ENCODE assay signal across 25 cellular contexts in the genomic region with DNA sequence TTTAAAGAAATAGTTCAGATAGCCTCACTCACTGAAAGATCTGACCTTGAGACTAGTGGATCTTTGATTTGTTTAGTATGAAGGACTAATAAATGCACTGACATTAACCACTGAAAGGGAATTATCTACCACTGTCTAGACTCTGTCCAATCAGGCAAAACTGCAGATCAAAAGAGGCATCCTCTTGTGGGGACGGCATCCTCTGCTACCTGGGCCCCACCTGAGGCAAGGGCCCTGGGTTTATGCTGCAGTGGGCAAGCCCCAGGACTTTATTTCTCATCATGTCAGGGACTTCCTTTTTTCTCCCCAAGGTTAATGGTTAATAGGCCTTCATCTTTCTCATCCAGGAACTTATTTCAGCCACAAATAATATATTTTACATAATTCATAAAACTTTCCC. TPM values are rescaled to one million over a fixed set of nuclear protein-coding genes. Genes with fewer than 3 reads are reported as not detected.
A peak's percentile ranks its signal among the peaks of the same experiment; 100 is the strongest.
DNase-seq lines count a peak whose midpoint lies in the region; ATAC-seq, FAIRE-seq and TF ChIP-seq lines count a peak whose summit lies in the region.
"Had no signal": no experiment of that assay in that cellular context is flagged by ENCODE, and none has a peak within 500 bp of the region (broad histone marks: within the 10 kb centered on the region; RNA-seq: fewer than 3 reads in every experiment).

No MANE protein-coding gene starts in this region.

- no peak overlapping the region for H3K4me3 Mint-ChIP-seq in activated T-cell treated with anti-CD3 and anti-CD28 coated beads, Interleukin-2, amount 50 U/mL, for 72 hours
- H3K4me3 Mint-ChIP-seq in activated T-cell treated with anti-CD3 and anti-CD28 coated beads, Interleukin-2, amount 50 U/mL, for 4 hours, result no peak overlapping the region
- no peak overlapping the region for H3K4me3 Mint-ChIP-seq in T-helper 17 cell
- H3K4me3 Mint-ChIP-seq in stimulated activated memory B cell treated with anti-CD40 and anti-IgM and Interleukin-4, amounts not matched to agents 10 μg/mL and 1 μg/mL and 100 μg/mL, for 72 hours, result no peak overlapping the region
- H3K4me3 Mint-ChIP-seq: brain, CD14-positive monocyte had no signal

- peak overlapping the region; percentile 73 for H3K27ac Mint-ChIP-seq in activated T-cell treated with anti-CD3 and anti-CD28 coated beads, Interleukin-2, amount 50 U/mL, for 72 hours
- H3K27ac Mint-ChIP-seq in T-helper 17 cell, result peak overlapping the region; percentile 96
- H3K27ac Mint-ChIP-seq in stimulated activated memory B cell treated with anti-CD40 and anti-IgM and Interleukin-4, amounts not matched to agents 10 μg/mL and 1 μg/mL and 100 μg/mL, for 72 hours, result peak overlapping the region; percentile 40
- H3K27ac Mint-ChIP-seq: brain had no signal

- no peak for FAIRE-seq in endothelial cell of umbilical vein (lab: Jason Lieb, UNC)
- FAIRE-seq: small intestine had no signal

- intact Hi-C loops in endothelial cell of umbilical vein (cut with micrococcal nuclease) (loop anchor here (2.0 to 5.0 kb wide), 2 partner anchors 191 to 299 kb away; no protein-coding TSS in a partner anchor), testis (cut with DNase I; ENCODE audit: low total_unique reads) (no loop called here)

- BruUV-seq in endothelial cell of umbilical vein (replicated peaks; lab: Mats Ljungman, UMichigan), result no TSS peak

- CTCF ChIA-PET in endothelial cell of umbilical vein (lab: Charles Lee), result no interaction called here

- peaks cover 10 to 39% of the 10 kb centered on the region in 2 experiments for H3K36me3 ChIP-seq in endothelial cell of umbilical vein (ENCODE audit: control insufficient read depth in 2 of 2, extremely low read depth in 1 of 2, insufficient read depth in 2 of 2, low read length in 2 of 2)
- H3K36me3 ChIP-seq in testis (ENCODE audit: low read depth, missing control alignments), result no peaks in the 10 kb centered on the region
- H3K36me3 ChIP-seq: uterus had no signal

- H2AFZ ChIP-seq in endothelial cell of umbilical vein (ENCODE audit: low read depth, low read length), result no peak overlapping the region

- TF ChIP-seq POLR2A in endothelial cell of umbilical vein (IDR thresholded peaks at IDR 0.05; ENCODE audit: low read depth, low read length), result no peak
- no peak for TF ChIP-seq POLR2A in testis (IDR thresholded peaks at IDR 0.05)

- peaks cover 43 to 88% of the 10 kb centered on the region in 2 donors for H3K36me3 Mint-ChIP-seq in activated T-cell treated with anti-CD3 and anti-CD28 coated beads, Interleukin-2, amount 50 U/mL, for 72 hours (ENCODE audit: insufficient read depth in 2 of 2)
- H3K36me3 Mint-ChIP-seq in activated T-cell treated with anti-CD3 and anti-CD28 coated beads, Interleukin-2, amount 50 U/mL, for 4 hours (ENCODE audit: insufficient read depth), result peaks cover 83% of the 10 kb centered on the region
- H3K36me3 Mint-ChIP-seq in T-helper 17 cell (ENCODE audit: low read depth), result peaks cover 17% of the 10 kb centered on the region
- H3K36me3 Mint-ChIP-seq in stimulated activated memory B cell treated with anti-CD40 and anti-IgM and Interleukin-4, amounts not matched to agents 10 μg/mL and 1 μg/mL and 100 μg/mL, for 72 hours, result peaks cover 85% of the 10 kb centered on the region

- H3K27me3 Mint-ChIP-seq in activated T-cell treated with anti-CD3 and anti-CD28 coated beads, Interleukin-2, amount 50 U/mL, for 72 hours (ENCODE audit: low read depth), result no peaks in the 10 kb centered on the region
- no peaks in the 10 kb centered on the region for H3K27me3 Mint-ChIP-seq in activated T-cell treated with anti-CD3 and anti-CD28 coated beads, Interleukin-2, amount 50 U/mL, for 4 hours (ENCODE audit: low read depth)
- H3K27me3 Mint-ChIP-seq in T-helper 17 cell, result no peaks in the 10 kb centered on the region
- H3K27me3 Mint-ChIP-seq in stimulated activated memory B cell treated with anti-CD40 and anti-IgM and Interleukin-4, amounts not matched to agents 10 μg/mL and 1 μg/mL and 100 μg/mL, for 72 hours, result no peaks in the 10 kb centered on the region
- H3K27me3 Mint-ChIP-seq: brain had no signal

- WGBS in testis, 2 donors, result 96 to 100% methylated on average over 1 of the region's 1 CpG

- H3K27me3 ChIP-seq in endothelial cell of umbilical vein (ENCODE audit: control insufficient read depth in 2 of 2, insufficient read depth in 2 of 2, low read length in 2 of 2) (no peaks in the 10 kb centered on the region), testis (no peaks in the 10 kb centered on the region)
- H3K27me3 ChIP-seq: SJCRH30, uterus had no signal

- TF ChIP-seq CTCF in endothelial cell of umbilical vein (IDR thresholded peaks at IDR 0.05; ENCODE audit: extremely low read depth in 1 of 2, insufficient read depth in 1 of 2, low read depth in 1 of 2, low read length in 2 of 2) (no peak), testis (IDR thresholded peaks at IDR 0.05) (no peak)

- dilution Hi-C loops in endothelial cell of umbilical vein (cut with MboI; ENCODE audit: extremely low pct_ligation_motif_present, low sequenced_read_pairs), result no loop called here

- no peak overlapping the region for H3K4me3 ChIP-seq in endothelial cell of umbilical vein (replicated peaks in 1 of 3; ENCODE audit: insufficient read depth in 1 of 3, low read depth in 1 of 3, low read length in 3 of 3)
- H3K4me3 ChIP-seq in testis, result no peak overlapping the region
- H3K4me3 ChIP-seq: coronary artery, SJCRH30, uterus had no signal

- H3K27ac ChIP-seq in endothelial cell of umbilical vein (ENCODE audit: insufficient read depth, low read depth, low read length) (peak overlapping the region; percentile 87), testis (no peak overlapping the region)
- H3K27ac ChIP-seq: coronary artery, SJCRH30, uterus had no signal

- no peaks in the 10 kb centered on the region for H3K9me3 ChIP-seq in T-helper 17 cell (ENCODE audit: control insufficient read depth, low read length, poor library complexity, severe bottlenecking)
- H3K9me3 ChIP-seq in endothelial cell of umbilical vein (replicated peaks; ENCODE audit: control insufficient read depth, insufficient read depth, low read length), result no peaks in the 10 kb centered on the region
- no peaks in the 10 kb centered on the region for H3K9me3 ChIP-seq in testis
- H3K9me3 ChIP-seq: SJCRH30, uterus had no signal

- no peak overlapping the region for H3K4me2 ChIP-seq in endothelial cell of umbilical vein (ENCODE audit: insufficient read depth, low read length)

- no peak for ATAC-seq in activated T-cell treated with anti-CD3 and anti-CD28 coated beads, Interleukin-2, amount 50 U/mL, for 72 hours (replicated peaks in 1 of 2)
- no peak for ATAC-seq in activated T-cell treated with anti-CD3 and anti-CD28 coated beads, Interleukin-2, amount 50 U/mL, for 4 hours
- no peak for ATAC-seq in T-helper 17 cell
- no peak for ATAC-seq in stimulated activated memory B cell treated with anti-CD40 and anti-IgM and Interleukin-4, amounts not matched to agents 10 μg/mL and 1 μg/mL and 100 μg/mL, for 72 hours
- ATAC-seq in GM21526 (IDR thresholded peaks at IDR 0.05; ENCODE audit: low FRiP score, unreplicated experiment), result no peak

- no peaks in the 10 kb centered on the region for H3K79me2 ChIP-seq in endothelial cell of umbilical vein (ENCODE audit: control insufficient read depth, insufficient read depth, low read length)

- H3K9ac ChIP-seq in endothelial cell of umbilical vein (replicated peaks; ENCODE audit: extremely low read depth, insufficient read depth, low read length), result no peak overlapping the region

- POLR2A ChIA-PET in endothelial cell of umbilical vein (lab: Charles Lee), result no interaction called here

- H3K4me1 ChIP-seq in endothelial cell of umbilical vein (ENCODE audit: control insufficient read depth, extremely low read depth, insufficient read depth, low read length), result peaks cover 61% of the 10 kb centered on the region
- peaks cover 10% of the 10 kb centered on the region for H3K4me1 ChIP-seq in testis
- H3K4me1 ChIP-seq: uterus had no signal

- H3K4me1 Mint-ChIP-seq in activated T-cell treated with anti-CD3 and anti-CD28 coated beads, Interleukin-2, amount 50 U/mL, for 72 hours (ENCODE audit: low read depth), result peaks cover 90% of the 10 kb centered on the region
- H3K4me1 Mint-ChIP-seq in activated T-cell treated with anti-CD3 and anti-CD28 coated beads, Interleukin-2, amount 50 U/mL, for 4 hours (ENCODE audit: low read depth), result peaks cover 53% of the 10 kb centered on the region
- peaks cover 14% of the 10 kb centered on the region for H3K4me1 Mint-ChIP-seq in T-helper 17 cell
- H3K4me1 Mint-ChIP-seq in stimulated activated memory B cell treated with anti-CD40 and anti-IgM and Interleukin-4, amounts not matched to agents 10 μg/mL and 1 μg/mL and 100 μg/mL, for 72 hours, result peaks cover 15% of the 10 kb centered on the region
- H3K4me1 Mint-ChIP-seq: CD14-positive monocyte had no signal

- no peaks in the 10 kb centered on the region for H3K9me1 ChIP-seq in endothelial cell of umbilical vein (replicated peaks; ENCODE audit: control insufficient read depth, extremely low read depth, insufficient read depth, low read length)

- no peaks in the 10 kb centered on the region for H3K9me3 Mint-ChIP-seq in activated T-cell treated with anti-CD3 and anti-CD28 coated beads, Interleukin-2, amount 50 U/mL, for 72 hours
- no peaks in the 10 kb centered on the region for H3K9me3 Mint-ChIP-seq in activated T-cell treated with anti-CD3 and anti-CD28 coated beads, Interleukin-2, amount 50 U/mL, for 4 hours
- H3K9me3 Mint-ChIP-seq in stimulated activated memory B cell treated with anti-CD40 and anti-IgM and Interleukin-4, amounts not matched to agents 10 μg/mL and 1 μg/mL and 100 μg/mL, for 72 hours, result no peaks in the 10 kb centered on the region
- H3K9me3 Mint-ChIP-seq: CD14-positive monocyte had no signal

- no peaks in the 10 kb centered on the region for H4K20me1 ChIP-seq in endothelial cell of umbilical vein (replicated peaks; ENCODE audit: control insufficient read depth, extremely low read depth, insufficient read depth, low read length)

- DNase-seq in activated T-cell treated with anti-CD3 and anti-CD28 coated beads, Interleukin-2, amount 50 U/mL, for 72 hours, result no peak
- no peak for DNase-seq in activated T-cell treated with anti-CD3 and anti-CD28 coated beads, Interleukin-2, amount 50 U/mL, for 4 hours
- DNase-seq in T-helper 17 cell, result no peak
- DNase-seq in endothelial cell of umbilical vein (ENCODE audit: low read depth, low spot score), result no peak
- no peak for DNase-seq in COLO829 (ENCODE audit: low spot score)
- DNase-seq in testis, result no peak
- DNase-seq: activated CD4-positive, CD25-positive, alpha-beta regulatory T cell; DMS53; foreskin fibroblast; hippocampal formation; IMR-90; islet precursor cell; MM.1S; NCI-H1436 treated with DMSO at 0.1 percent for 48 hours; NCI-H774; SJCRH30; small intestine; stimulated activated CD4-positive, alpha-beta T cell treated with anti-CD3 and anti-CD28 coated beads, Interleukin-2, amount 100 ng/mL, for 48 hours; substantia nigra; uterus had no signal

RNA-seq across cellular contexts. Expression of gene STAT1, which starts 32.2 kb away (rescaled TPM):
- total RNA-seq in activated T-cell treated with anti-CD3 and anti-CD28 coated beads, Interleukin-2, amount 50 U/mL, for 72 hours, result 100 to 1,000 TPM; 441 to 563 TPM
- 100 to 1,000 TPM; 222 to 278 (median 268) TPM for total RNA-seq in activated T-cell treated with anti-CD3 and anti-CD28 coated beads, Interleukin-2, amount 50 U/mL, for 4 hours
- total RNA-seq in T-helper 17 cell (10 to 100 TPM; 80.7 to 86.4 TPM), endothelial cell of umbilical vein (59.2 and 67.6 TPM in 2 replicates), testis (10 to 100 TPM; 52.7 to 60.5 TPM)
- polyA plus RNA-seq in endothelial cell of umbilical vein (56.1 and 64.2 TPM in 2 replicates), testis (ENCODE audit: insufficient read depth, low read depth, low replicate concordance) (87.1 TPM)
- polyA plus RNA-seq in endothelial cell of umbilical vein (2011; cell fraction: cytosol; rRNA removed), result 56.9 and 57.6 TPM in 2 replicates
- polyA plus RNA-seq in endothelial cell of umbilical vein (2011; cell fraction: nucleus; rRNA removed), result 108 and 111 TPM in 2 replicates
- 78.7 and 102 TPM in 2 replicates for polyA plus RNA-seq in endothelial cell of umbilical vein (2012)
- polyA minus RNA-seq in endothelial cell of umbilical vein, result 132 and 160 TPM in 2 replicates
- polyA minus RNA-seq in endothelial cell of umbilical vein (2011; cell fraction: cytosol; rRNA and poly(A)+ RNA removed), result 25.5 TPM
- polyA minus RNA-seq in endothelial cell of umbilical vein (2011; cell fraction: nucleus; rRNA and poly(A)+ RNA removed), result 147 and 163 TPM in 2 replicates

Comparison
In these comparisons a context has a peak if more than half of its experiments do, and no peak if none do; other contexts are left out.
1. H3K27ac Mint-ChIP-seq: peak in every context shown above with its lines; median percentile 96 in T-helper 17 cell; 73 in activated T-cell treated with anti-CD3 and anti-CD28 coated beads, Interleukin-2, amount 50 U/mL, for 72 hours; 40 in stimulated activated memory B cell treated with anti-CD40 and anti-IgM and Interleukin-4, amounts not matched to agents 10 μg/mL and 1 μg/mL and 100 μg/mL, for 72 hours.